Comparison of ENCODE assay signal across 14 cellular contexts in genomic region chr11:278001-278951, GRCh38. TPM values are rescaled to one million over a fixed set of nuclear protein-coding genes. Genes with fewer than 3 reads are reported as not detected.
DNase-seq lines count a peak whose midpoint lies in the region; ATAC-seq, FAIRE-seq and TF ChIP-seq lines count a peak whose summit lies in the region.
"Had no signal": no experiment of that assay in that cellular context is flagged by ENCODE, and none has a peak within 500 bp of the region (broad histone marks: within the 10 kb centered on the region; RNA-seq: fewer than 3 reads in every experiment).

Gene NLRP6, plus strand, starts transcription at chr11:278407. Its CDS starts 163 bp downstream, at chr11:278570.

- H3K4me3 Mint-ChIP-seq in naive B cell = peak within 1 kb of the TSS; percentile 24 to 81 (median 68)

- peaks cover 5 to 32% (median 17%) of the 10 kb centered on the region in 3 donors for H3K27me3 Mint-ChIP-seq in naive B cell

- ATAC-seq in HepG2 = no peak
- peak; percentile 39 for ATAC-seq in K562
- ATAC-seq in naive B cell (ENCODE audit: low read depth in 2 of 2) = no peak
- peak; percentile 7 for ATAC-seq in aorta (ENCODE audit: low FRiP score)

- TF ChIP-seq POLR2A in HepG2 (IDR thresholded peaks at IDR 0.05; ENCODE audit: insufficient read depth in 1 of 2, low read depth in 2 of 2, low read length in 2 of 2) (no peak), K562 (conservative IDR thresholded peaks at IDR 0.05) (no peak)

- H3K4me1 ChIP-seq in liver (ENCODE audit: control insufficient read depth in 4 of 4, insufficient read depth in 4 of 4, low read length in 3 of 4) (peaks cover 12 to 43% (median 30%) of the 10 kb centered on the region in 4 donors), HepG2 (ENCODE audit: insufficient read depth, low read length) (no peaks in the 10 kb centered on the region), K562 (replicated peaks in 1 of 2; ENCODE audit: control insufficient read depth in 2 of 2, insufficient read depth in 2 of 2, low read length in 2 of 2) (peaks cover 15 to 35% of the 10 kb centered on the region in 2 experiments), aorta (ENCODE audit: control insufficient read depth in 1 of 2, insufficient read depth in 2 of 2, low read length in 2 of 2) (no peaks in the 10 kb centered on the region)

- peak within 1 kb of the TSS; percentile 56 to 65 (median 61) for H3K4me3 ChIP-seq in liver (ENCODE audit: low read depth in 1 of 3, low read length in 3 of 3)
- no peak within 1 kb of the TSS for H3K4me3 ChIP-seq in HepG2 (replicated peaks in 1 of 3; ENCODE audit: insufficient read depth in 1 of 3, low read depth in 2 of 3, low read length in 3 of 3)
- H3K4me3 ChIP-seq in K562 = no peak within 1 kb of the TSS
- no peak within 1 kb of the TSS for H3K4me3 ChIP-seq in aorta (ENCODE audit: low read length in 2 of 2)

- no peak for TF ChIP-seq EP300 in HepG2 (IDR thresholded peaks at IDR 0.05; ENCODE audit: low read depth in 2 of 2, low read length in 2 of 2)
- TF ChIP-seq EP300 in HepG2 (CRISPR knock-in tag; IDR thresholded peaks at IDR 0.05; ENCODE audit: borderline replicate concordance) = no peak
- no peak for TF ChIP-seq EP300 in K562 (IDR thresholded peaks at IDR 0.05; ENCODE audit: low read length)

- FAIRE-seq in HepG2 (lab: Jason Lieb, UNC) = no peak
- no peak for FAIRE-seq in K562 (lab: Jason Lieb, UNC)

- H3K9ac ChIP-seq in liver (ENCODE audit: low read depth in 1 of 2, low read length in 2 of 2) = no peak within 1 kb of the TSS
- no peak within 1 kb of the TSS for H3K9ac ChIP-seq in HepG2 (ENCODE audit: insufficient read depth, low read depth, low read length)
- H3K9ac ChIP-seq in K562 (ENCODE audit: insufficient read depth in 1 of 2, low read depth in 2 of 2, low read length in 2 of 2) = peak within 1 kb of the TSS; percentile 45 to 88; a peak in 3 of 4 replicates
- H3K9ac ChIP-seq: KMS-11 had no signal

- H3K79me2 ChIP-seq in HepG2 (ENCODE audit: insufficient read depth, low read length) (no peaks in the 10 kb centered on the region), K562 (ENCODE audit: control insufficient read depth, insufficient read depth, low read length) (no peaks in the 10 kb centered on the region)

- intact Hi-C loops in HepG2 (cut with micrococcal nuclease; ENCODE audit: unreplicated experiment) (no loop called here), K562 (cut with micrococcal nuclease) (no loop called here), aorta (cut with DNase I) (no loop called here)

- no peak within 1 kb of the TSS for H3K4me2 ChIP-seq in HepG2 (ENCODE audit: low read depth, low read length)
- H3K4me2 ChIP-seq in K562 (ENCODE audit: insufficient read depth, low read length) = peak within 1 kb of the TSS; percentile 33
- H3K4me2 ChIP-seq: KMS-11 had no signal

- H3K27ac ChIP-seq in liver (ENCODE audit: low read depth in 1 of 2, low read length in 2 of 2) (no peak within 1 kb of the TSS), HepG2 (ENCODE audit: extremely low read length, insufficient read depth, low read length) (no peak within 1 kb of the TSS), K562 (ENCODE audit: extremely low read depth, low read depth, low read length) (peak within 1 kb of the TSS; percentile 78), aorta (ENCODE audit: low read depth in 1 of 2, low read length in 2 of 2) (no peak within 1 kb of the TSS)
- H3K27ac ChIP-seq: KMS-11 had no signal

- no peak within 1 kb of the TSS for H2AFZ ChIP-seq in HepG2 (ENCODE audit: low read length)
- peak within 1 kb of the TSS; percentile 29; the same call in 1 of the 2 replicates for H2AFZ ChIP-seq in K562 (ENCODE audit: low read depth, low read length)

- POLR2A ChIA-PET in HepG2 (lab: Yijun Ruan, JAX) = no interaction called here
- POLR2A ChIA-PET in K562 (lab: Yijun Ruan, JAX) = interaction anchor here (0.5 to 2.0 kb wide), 4 partner anchors 10 to 81 kb away, joined by 3 to 14 read pairs (median 4); no protein-coding TSS in a partner anchor

- TF ChIP-seq CTCF in liver (IDR thresholded peaks at IDR 0.05; ENCODE audit: low read depth, low read length, missing input control) (no peak), HepG2 (CRISPR knock-in tag; IDR thresholded peaks at IDR 0.05) (no peak), K562 (IDR thresholded peaks at IDR 0.05 in 2 of 3, conservative IDR thresholded peaks at IDR 0.05 in 1 of 3; ENCODE audit: insufficient read depth in 2 of 3, low read depth in 1 of 3, low read length in 3 of 3) (no peak)

- H3K9me3 ChIP-seq in liver (ENCODE audit: control insufficient read depth in 4 of 4, low read length in 3 of 4) (no peaks in the 10 kb centered on the region), HepG2 (ENCODE audit: low read length) (no peaks in the 10 kb centered on the region), K562 (replicated peaks; ENCODE audit: control insufficient read depth, insufficient read depth, low read depth, low read length) (peaks cover 12% of the 10 kb centered on the region), aorta (ENCODE audit: control insufficient read depth, low read length) (no peaks in the 10 kb centered on the region)

- H4K20me1 ChIP-seq in HepG2 (ENCODE audit: insufficient read depth, low read length) = no peaks in the 10 kb centered on the region
- H4K20me1 ChIP-seq in K562 (replicated peaks; ENCODE audit: control insufficient read depth, insufficient read depth, low read length) = no peaks in the 10 kb centered on the region

- H3K36me3 Mint-ChIP-seq in naive B cell = peaks cover 0 to 5% of the 10 kb centered on the region in 2 donors

- TF ChIP-seq RAD21 in liver (IDR thresholded peaks at IDR 0.05) = no peak
- no peak for TF ChIP-seq RAD21 in HepG2 (CRISPR knock-in tag; IDR thresholded peaks at IDR 0.05)
- no peak for TF ChIP-seq RAD21 in K562 (CRISPR knock-in tag; conservative IDR thresholded peaks at IDR 0.05 in 1 of 2, IDR thresholded peaks at IDR 0.05 in 1 of 2)

- CTCF ChIA-PET in HepG2 (lab: Yijun Ruan, JAX; ENCODE audit: low intra/inter-chr PET ratio, low total read pairs) (no interaction called here), K562 (lab: Yijun Ruan, JAX; ENCODE audit: low intra/inter-chr PET ratio) (no interaction called here)

- peaks cover 38 to 43% (median 39%) of the 10 kb centered on the region in 3 donors for H3K4me1 Mint-ChIP-seq in naive B cell

- peak within 1 kb of the TSS in 4 of 6 donors; percentile 51 to 84 (median 66) for H3K27ac Mint-ChIP-seq in naive B cell

- no peaks in the 10 kb centered on the region for H3K27me3 ChIP-seq in liver (ENCODE audit: control insufficient read depth in 4 of 4, insufficient read depth in 4 of 4, low read length in 3 of 4)
- H3K27me3 ChIP-seq in HepG2 (ENCODE audit: control insufficient read depth in 1 of 2, insufficient read depth in 2 of 2, low read length in 2 of 2) = peaks cover 7 to 51% of the 10 kb centered on the region in 2 experiments
- H3K27me3 ChIP-seq in K562 (ENCODE audit: control insufficient read depth in 2 of 2, insufficient read depth in 2 of 2, low read length in 2 of 2) = no peaks in the 10 kb centered on the region
- H3K27me3 ChIP-seq in aorta (ENCODE audit: control insufficient read depth in 1 of 2, insufficient read depth in 2 of 2, low read length in 1 of 2) = peaks cover 0 to 1% of the 10 kb centered on the region in 2 donors

- no peaks in the 10 kb centered on the region for H3K9me1 ChIP-seq in K562 (ENCODE audit: control insufficient read depth, insufficient read depth, low read length)

- BruUV-seq in HepG2 (replicated peaks; lab: Mats Ljungman, UMichigan) = no TSS peak
- BruUV-seq in K562 (replicated peaks; lab: Mats Ljungman, UMichigan) = no TSS peak

- in situ Hi-C loops in HepG2 (cut with HindIII; ENCODE audit: extremely low pct_ligation_motif_present, low pct_unique_long_range_greater_than_20kb) = no loop called here
- in situ Hi-C loops in K562 (cut with MboI) = no loop called here

- H3K9me3 Mint-ChIP-seq in naive B cell = peaks cover 0 to 3% (median 0%) of the 10 kb centered on the region in 7 donors

- H3K36me3 ChIP-seq in liver (ENCODE audit: control insufficient read depth in 4 of 4, insufficient read depth in 3 of 4, low read depth in 1 of 4, low read length in 3 of 4) = no peaks in the 10 kb centered on the region
- H3K36me3 ChIP-seq in HepG2 (replicated peaks in 1 of 2; ENCODE audit: control insufficient read depth in 1 of 2, insufficient read depth in 2 of 2, low read length in 2 of 2) = no peaks in the 10 kb centered on the region
- H3K36me3 ChIP-seq in K562 (ENCODE audit: control insufficient read depth, insufficient read depth, low read length) = no peaks in the 10 kb centered on the region
- no peaks in the 10 kb centered on the region for H3K36me3 ChIP-seq in aorta (ENCODE audit: control insufficient read depth in 1 of 2, insufficient read depth in 2 of 2, low read length in 1 of 2)

- WGBS in liver = 73% methylated on average over 21 of the region's 21 CpGs
- WGBS in HepG2 (ENCODE audit: low lambda C conversion rate) = 52% methylated on average over 19 of the region's 21 CpGs
- WGBS in K562 (ENCODE audit: insufficient coverage, low coverage, missing lambda C conversion rate) = 73% methylated on average over 20 of the region's 21 CpGs
- WGBS in aorta, 2 donors = 66 to 71% methylated on average over 20 to 21 of the region's 21 CpGs

- no peak for DNase-seq in HepG2 (ENCODE audit: low spot score)
- DNase-seq in K562 (ENCODE audit: extremely low read depth in 1 of 4, low spot score in 3 of 4) = no peak
- no peak for DNase-seq in naive B cell
- no peak for DNase-seq in aorta
- DNase-seq in GF-D8 (lab: John Stamatoyannopoulos, UW) = no peak
- DNase-seq in stimulated activated naive CD4-positive, alpha-beta T cell treated with Interleukin-2 at 50 U/mL for 16 hours (lab: John Stamatoyannopoulos, UW) = no peak
- DNase-seq in inferior parietal cortex (ENCODE audit: extremely low spot score) = no peak
- DNase-seq: COR-L47; NCI-H345; stimulated activated CD4-positive, alpha-beta T cell treated with anti-CD3 and anti-CD28 coated beads, Interleukin-15, amount 100 ng/mL, for 24 hours; substantia nigra had no signal

RNA-seq across cellular contexts. Expression of gene NLRP6, which starts in this region (rescaled TPM):
- 1 to 10 TPM in 1 of 2 donors, under 1 TPM in 1; 0.05 to 5.7 TPM for total RNA-seq in liver
- 1 to 10 TPM in 1 of 2 donors, under 1 TPM in 1; 0.80 to 1.1 TPM for polyA plus RNA-seq in liver
- not detected in 2 replicates for total RNA-seq in HepG2 (2016; rRNA removed; fragmentation: Illumina TruSeq; extraction: Trizol)
- not detected in 2 replicates for total RNA-seq in HepG2 (2016; cell fraction: cytosol; rRNA removed; fragmentation: Illumina TruSeq; extraction: Trizol; ENCODE audit: low read depth)
- total RNA-seq in HepG2 (2016; cell fraction: insoluble cytoplasmic fraction; rRNA removed; fragmentation: Illumina TruSeq; extraction: Trizol) = not detected in 2 replicates
- total RNA-seq in HepG2 (2016; cell fraction: membrane; rRNA removed; fragmentation: Illumina TruSeq; extraction: Trizol) = not detected in 2 replicates
- not detected in 2 replicates for total RNA-seq in HepG2 (2016; cell fraction: nucleus; rRNA removed; fragmentation: Illumina TruSeq; extraction: Trizol)
- polyA plus RNA-seq in HepG2 (2011; rRNA removed) = not detected in 2 replicates
- polyA plus RNA-seq in HepG2 (2011; cell fraction: cytosol; rRNA removed) = not detected in 2 replicates
- polyA plus RNA-seq in HepG2 (2011; cell fraction: nucleus; rRNA removed) = not detected in 2 replicates
- not detected in 2 replicates for polyA plus RNA-seq in HepG2 (2012)
- polyA plus RNA-seq in HepG2 (2016; cell fraction: cytosol; fragmentation: Illumina TruSeq; extraction: Trizol; ENCODE audit: low read depth) = not detected in 2 replicates
- polyA plus RNA-seq in HepG2 (2016; cell fraction: insoluble cytoplasmic fraction; fragmentation: Illumina TruSeq; extraction: Trizol; ENCODE audit: low read depth) = not detected in 2 replicates
- polyA plus RNA-seq in HepG2 (2016; cell fraction: membrane; fragmentation: Illumina TruSeq; extraction: Trizol; ENCODE audit: low read depth) = not detected in 2 replicates
- polyA plus RNA-seq in HepG2 (2016; cell fraction: nucleus; fragmentation: Illumina TruSeq; extraction: Trizol; ENCODE audit: insufficient read depth, low read depth) = not detected in 2 replicates
- polyA minus RNA-seq in HepG2 (2011; rRNA and poly(A)+ RNA removed; ENCODE audit: low replicate concordance) = not detected in 2 replicates
- polyA minus RNA-seq in HepG2 (2011; cell fraction: cytosol; rRNA and poly(A)+ RNA removed) = not detected in 2 replicates
- polyA minus RNA-seq in HepG2 (2011; cell fraction: nucleus; rRNA and poly(A)+ RNA removed) = not detected in 2 replicates
- total RNA-seq in K562 (2011; cell fraction: chromatin; rRNA removed; ENCODE audit: low replicate concordance) = 0.51 TPM in 1 of 2 replicates, not detected in the other
- total RNA-seq in K562 (2011; cell fraction: nucleolus; rRNA removed) = 0.26 and 0.67 TPM in 2 replicates
- 0.22 and 0.46 TPM in 2 replicates for total RNA-seq in K562 (2011; cell fraction: nucleoplasm; rRNA removed)
- total RNA-seq in K562 (2014; rRNA removed) = 0.08 and 0.14 TPM in 2 replicates
- total RNA-seq in K562 (2014; rRNA removed; fragmentation: Illumina TruSeq; extraction: Trizol) = not detected in 2 replicates
- total RNA-seq in K562 (2015; rRNA removed; fragmentation: Illumina TruSeq; extraction: Trizol) = not detected in 2 replicates
- total RNA-seq in K562 (2021) = 0.18 TPM in 1 of 2 replicates, not detected in the other
- polyA plus RNA-seq in K562 (2011; rRNA removed) = 0.03 TPM in 1 of 2 replicates, not detected in the other
- 0.03 TPM in 1 of 2 replicates, not detected in the other for polyA plus RNA-seq in K562 (2011; cell fraction: cytosol; rRNA removed)
- polyA plus RNA-seq in K562 (2011; cell fraction: nucleus; rRNA removed) = 0.06 TPM in 2 replicates
- 0.42 and 0.73 TPM in 2 replicates for polyA plus RNA-seq in K562 (2012)
- not detected in 2 replicates for polyA plus RNA-seq in K562 (2014; fragmentation: Illumina TruSeq; extraction: Trizol)
- not detected for polyA plus RNA-seq in K562 (2014; fragmentation: Nextera tagmentation; extraction: Ambion mirVana)
- 0.15 and 0.16 TPM in 2 replicates for polyA plus RNA-seq in K562 (2014; rRNA removed)
- not detected in 2 replicates for polyA minus RNA-seq in K562 (2011; rRNA and poly(A)+ RNA removed)
- polyA minus RNA-seq in K562 (2011; cell fraction: cytosol; rRNA and poly(A)+ RNA removed) = not detected in 2 replicates
- 0.11 TPM in 1 of 2 replicates, not detected in the other for polyA minus RNA-seq in K562 (2011; cell fraction: nucleus; rRNA and poly(A)+ RNA removed)
- polyA plus RNA-seq in naive B cell (ENCODE audit: low read depth in 6 of 6) = 1 to 10 TPM; 1.4 to 3.3 (median 2.2) TPM
- under 1 TPM; 0.66 to 0.88 TPM for total RNA-seq in aorta
- polyA plus RNA-seq in aorta = 1 to 10 TPM in 1 of 2 donors, not detected in 1; 6.1 TPM
- total RNA-seq: cerebellum had no signal

Comparison
In these comparisons a context has a peak if more than half of its experiments do, and no peak if none do; other contexts are left out.
1. H3K4me3 ChIP-seq: peak in liver (3 of 3); none in HepG2 (0 of 3), K562 (single experiment) and aorta (0 of 2).
2. Peak in ATAC-seq, H3K27ac ChIP-seq, H3K9ac ChIP-seq and H3K4me2 ChIP-seq in K562; RNA of the gene not detected or under 1 TPM.